In the genomic region with DNA sequence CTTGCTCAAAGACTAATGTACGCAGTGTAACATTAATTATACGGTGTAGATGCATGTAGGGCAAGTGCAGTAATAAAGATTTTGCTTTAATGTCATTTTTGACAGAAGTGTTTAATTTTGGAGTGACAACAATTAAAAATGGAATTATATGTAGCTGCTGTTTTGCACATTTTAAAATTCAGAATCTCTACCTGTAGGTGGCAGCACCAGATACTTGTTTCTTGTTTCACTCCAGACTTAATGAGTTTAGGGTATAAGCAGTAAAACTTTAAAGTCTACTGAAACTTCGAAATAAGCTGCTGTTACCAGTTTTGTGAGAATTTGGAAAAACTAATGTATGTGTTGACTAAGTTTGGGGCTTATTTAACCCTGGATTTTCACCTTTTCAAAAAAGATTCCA, we compare ENCODE assay signal across 8 cellular contexts.
A peak's percentile ranks its signal among the peaks of the same experiment; 100 is the strongest.
DNase-seq lines count a peak whose midpoint lies in the region; ATAC-seq and TF ChIP-seq lines count a peak whose summit lies in the region.

No MANE protein-coding gene starts in this region.

- no peaks in the 10 kb centered on the region for H3K9me3 Mint-ChIP-seq in chondrocyte (ENCODE audit: low read depth)
- H3K9me3 Mint-ChIP-seq in nephron progenitor cell = no peaks in the 10 kb centered on the region

- H3K4me1 Mint-ChIP-seq in chondrocyte (ENCODE audit: low read depth) = peaks cover 12% of the 10 kb centered on the region
- H3K4me1 Mint-ChIP-seq in nephron progenitor cell = peaks cover 5% of the 10 kb centered on the region

- H3K4me3 Mint-ChIP-seq in chondrocyte (ENCODE audit: unreplicated experiment) (no peak overlapping the region), nephron progenitor cell (no peak overlapping the region)

- H3K27me3 Mint-ChIP-seq in chondrocyte (ENCODE audit: low read depth) (no peaks in the 10 kb centered on the region), nephron progenitor cell (ENCODE audit: low read depth, poor library complexity) (no peaks in the 10 kb centered on the region)

- H3K27ac Mint-ChIP-seq in chondrocyte (ENCODE audit: unreplicated experiment) (no peak overlapping the region), nephron progenitor cell (no peak overlapping the region)

- no peak for ATAC-seq in HG03280 (IDR thresholded peaks at IDR 0.05; ENCODE audit: unreplicated experiment)

- H3K36me3 Mint-ChIP-seq in chondrocyte (ENCODE audit: low read depth) (peaks cover 5% of the 10 kb centered on the region), nephron progenitor cell (ENCODE audit: low read depth) (peaks cover 26% of the 10 kb centered on the region)

- TF ChIP-seq CTCF in chondrocyte (IDR thresholded peaks at IDR 0.05) = peak; percentile 91
- TF ChIP-seq CTCF in nephron progenitor cell (IDR thresholded peaks at IDR 0.05) = peak; percentile 62

- DNase-seq in stimulated activated CD4-positive, alpha-beta T cell treated with anti-CD3 and anti-CD28 coated beads, Interleukin-4, amount 100 ng/mL, for 24 hours = peak; percentile 10
- DNase-seq in stimulated activated CD4-positive, alpha-beta T cell treated with anti-CD3 and anti-CD28 coated beads, Interleukin-15, amount 100 ng/mL, for 24 hours = no peak
- DNase-seq in NCI-H2227 treated with DMSO at 0.1 percent for 48 hours (lab: John Stamatoyannopoulos, UW) (peak; percentile 28), chondrocyte (ENCODE audit: low spot score) (no peak), nephron progenitor cell (no peak), NCI-H1694 treated with DMSO at 0.1 percent for 48 hours (lab: John Stamatoyannopoulos, UW) (no peak)
- no peak for DNase-seq in activated CD4-positive, alpha-beta T cell treated with anti-CD3 and anti-CD28 coated beads for 1 hour

Comparison
In these comparisons a context has a peak if more than half of its experiments do, and no peak if none do; other contexts are left out.
1. DNase-seq: peak in stimulated activated CD4-positive, alpha-beta T cell treated with anti-CD3 and anti-CD28 coated beads, Interleukin-4, amount 100 ng/mL, for 24 hours (single experiment) and NCI-H2227 treated with DMSO at 0.1 percent for 48 hours (single experiment); none in stimulated activated CD4-positive, alpha-beta T cell treated with anti-CD3 and anti-CD28 coated beads, Interleukin-15, amount 100 ng/mL, for 24 hours (single experiment), chondrocyte (single experiment), nephron progenitor cell (single experiment), NCI-H1694 treated with DMSO at 0.1 percent for 48 hours (single experiment) and activated CD4-positive, alpha-beta T cell treated with anti-CD3 and anti-CD28 coated beads for 1 hour (single experiment).